ENCODE assay signal across 15 cellular contexts in the genomic region with DNA sequence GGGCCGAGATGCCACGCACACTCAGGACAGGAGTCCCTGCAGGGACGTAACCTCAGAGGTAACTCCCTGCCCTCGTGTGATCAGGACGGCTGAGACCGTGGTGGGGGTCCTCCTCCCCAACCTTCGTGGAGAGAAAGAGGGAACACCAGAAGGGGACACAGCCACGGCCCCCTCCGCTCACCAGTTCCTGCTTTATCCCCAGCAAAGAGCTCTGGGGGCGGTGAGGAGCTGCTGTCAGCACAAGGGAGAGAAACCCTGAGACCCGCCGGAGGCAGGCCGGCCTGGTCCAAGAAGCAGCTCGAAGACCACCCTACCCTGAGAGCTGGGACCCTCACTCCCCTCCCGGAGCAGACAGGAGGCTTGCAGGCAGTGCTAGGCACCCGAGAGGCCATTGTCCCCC.
"Had no signal": no experiment of that assay in that cellular context is flagged by ENCODE, and none has a peak within 500 bp of the region (broad histone marks: within the 10 kb centered on the region; RNA-seq: fewer than 3 reads in every experiment).

No MANE protein-coding gene starts in this region.

- DNase-seq: effector memory CD8-positive, alpha-beta T cell; gastrocnemius medialis; islet precursor cell; lower lobe of right lung; natural killer cell; spleen; stimulated activated CD4-positive, alpha-beta T cell treated with anti-CD3 and anti-CD28 coated beads, Interleukin-15, amount 100 ng/mL, for 24 hours; stimulated activated CD4-positive, alpha-beta T cell treated with anti-CD3 and anti-CD28 coated beads, Interleukin-2, amount 100 ng/mL, for 24 hours; stimulated activated naive CD4-positive, alpha-beta T cell; stomach; substantia nigra; trophoblast cell had no signal

- H3K4me3 ChIP-seq: esophagus muscularis mucosa, gastrocnemius medialis, left lung, lower lobe of right lung, spleen, stomach had no signal

- H3K27me3 ChIP-seq: esophagus muscularis mucosa, gastrocnemius medialis, left lung, spleen, stomach had no signal

- ATAC-seq: effector memory CD8-positive, alpha-beta T cell; gastrocnemius medialis; left lung; lower lobe of right lung; natural killer cell had no signal

- H3K27ac ChIP-seq: epithelial cell of prostate, esophagus muscularis mucosa, gastrocnemius medialis, left lung, lower lobe of right lung, stomach had no signal

- H3K4me1 ChIP-seq: left lung, lower lobe of right lung had no signal

- H3K9me3 ChIP-seq: esophagus muscularis mucosa, gastrocnemius medialis, left lung, lower lobe of right lung, spleen, stomach had no signal

- H3K36me3 ChIP-seq: gastrocnemius medialis, left lung, spleen had no signal
